Comparison of ENCODE assay signal across 27 cellular contexts in the genomic region with DNA sequence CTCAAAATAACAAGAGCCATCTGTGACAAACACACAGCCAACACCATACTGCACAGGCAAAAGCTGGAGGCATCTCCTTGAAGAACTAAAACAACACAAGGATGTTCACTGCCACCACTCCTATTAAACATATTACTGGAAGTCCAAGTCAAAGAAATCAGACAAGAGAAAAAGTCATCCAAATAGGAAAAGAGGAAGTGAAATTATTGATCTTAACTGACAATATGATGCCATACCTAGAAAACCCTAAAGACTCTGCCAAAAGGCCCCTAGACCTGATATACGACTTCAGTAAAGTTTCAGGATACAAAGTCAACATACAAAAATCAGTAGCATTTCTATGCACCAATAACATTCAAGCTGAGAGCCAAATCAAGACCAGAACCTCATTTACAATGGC.
"Had no signal": no experiment of that assay in that cellular context is flagged by ENCODE, and none has a peak within 500 bp of the region (broad histone marks: within the 10 kb centered on the region; RNA-seq: fewer than 3 reads in every experiment).

No MANE protein-coding gene starts in this region.

- H3K4me1 ChIP-seq: body of pancreas, esophagus squamous epithelium, left lung, lower lobe of right lung, neural progenitor cell, parathyroid adenoma, psoas muscle, sigmoid colon, suprapubic skin, tibial artery, upper lobe of right lung had no signal

- ATAC-seq: activated CD4-positive, alpha-beta T cell treated with anti-CD3 and anti-CD28 coated beads for 36 hours; activated CD8-positive, alpha-beta memory T cell treated with anti-CD3 and anti-CD28 coated beads, Interleukin-2, amount 10 ng/mL, durations not matched to agents 7 days and 5 days; activated CD8-positive, alpha-beta T cell treated with anti-CD3 and anti-CD28 coated beads, Interleukin-2, amount 10 ng/mL, durations not matched to agents 7 days and 5 days; body of pancreas; left lung; lower lobe of right lung; natural killer cell; psoas muscle; stimulated activated memory B cell treated with anti-CD40 and anti-IgM and Interleukin-4, amounts not matched to agents 10 μg/mL and 1 μg/mL and 100 μg/mL, for 72 hours; upper lobe of right lung had no signal

- H3K27me3 ChIP-seq: body of pancreas, left lung, neural progenitor cell, sigmoid colon, suprapubic skin, tibial artery, upper lobe of right lung had no signal

- H3K27ac ChIP-seq: body of pancreas, epithelial cell of prostate, esophagus squamous epithelium, left lung, lower lobe of right lung, neural progenitor cell, parathyroid adenoma, psoas muscle, sigmoid colon, suprapubic skin, tibial artery, upper lobe of right lung had no signal

- DNase-seq: activated CD4-positive, alpha-beta T cell treated with anti-CD3 and anti-CD28 coated beads for 36 hours; activated CD4-positive, CD25-positive, alpha-beta regulatory T cell; activated CD8-positive, alpha-beta memory T cell treated with anti-CD3 and anti-CD28 coated beads, Interleukin-2, amount 10 ng/mL, durations not matched to agents 7 days and 5 days; activated CD8-positive, alpha-beta T cell treated with anti-CD3 and anti-CD28 coated beads, Interleukin-2, amount 10 ng/mL, durations not matched to agents 7 days and 5 days; activated effector memory CD4-positive, alpha-beta T cell treated with Interleukin-2 at 50 U/mL for 16 hours; activated naive CD4-positive, alpha-beta T cell treated with Interleukin-2 at 50 U/mL for 16 hours; aorta; body of pancreas; effector CD8-positive, alpha-beta T cell; esophagus squamous epithelium; left lung; lower lobe of right lung; mesendoderm; natural killer cell; occipital lobe; psoas muscle; sigmoid colon; small intestine; stimulated activated CD4-positive, alpha-beta T cell treated with anti-CD3 and anti-CD28 coated beads, Interleukin-4, amount 100 ng/mL, for 4 hours; stimulated activated CD8-positive, alpha-beta memory T cell treated with anti-CD3 and anti-CD28 coated beads, Interleukin-4, amount 100 ng/mL, for 48 hours; tibial artery; upper lobe of right lung had no signal
